In the genomic region with DNA sequence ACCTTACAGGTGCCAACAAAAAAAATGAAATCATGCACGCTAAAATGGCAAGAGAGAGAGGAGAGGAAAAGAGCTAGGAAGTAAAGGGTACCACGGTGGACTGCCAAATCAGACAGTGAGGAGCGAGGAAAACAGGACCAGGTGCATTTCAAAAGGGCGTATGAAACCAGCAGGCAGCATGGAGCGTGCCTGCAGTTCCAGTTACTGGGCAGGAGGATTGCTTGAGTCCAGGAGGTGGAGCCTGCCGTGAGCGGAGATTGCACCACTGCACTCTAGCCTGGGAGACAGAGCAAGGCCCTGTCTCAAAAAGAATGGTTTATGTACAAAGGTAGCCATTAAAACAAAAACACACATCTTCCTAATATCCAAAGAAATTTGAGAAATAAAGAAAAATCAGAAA, we compare ENCODE assay signal across 1 cellular context.
TF ChIP-seq lines count a peak whose summit lies in the region.

No MANE protein-coding gene starts in this region.

TF ChIP-seq in HepG2, 621 proteins besides CTCF, POLR2A, EP300 and RAD21:
- no peak for TF ChIP-seq RBM22 (optimal IDR thresholded peaks at IDR 0.05; ENCODE audit: low read length)
- 0 out of 2 replicates have a peak, but pooled peaks have one; percentile 31 for TF ChIP-seq ZBTB38 (CRISPR knock-in tag; IDR thresholded peaks at IDR 0.05)
TF ChIP-seq in HepG2: peak in this region for 1.
